Comparison of ENCODE assay signal across 8 cellular contexts in genomic region chr1:29181413-29182225, GRCh38. TPM values are rescaled to one million over a fixed set of nuclear protein-coding genes. Genes with fewer than 3 reads are reported as not detected.
A peak's percentile ranks its signal among the peaks of the same experiment; 100 is the strongest.
DNase-seq lines count a peak whose midpoint lies in the region; ATAC-seq and TF ChIP-seq lines count a peak whose summit lies in the region.

TSS of gene SRSF4 (minus strand) at chr1:29181900. CDS start at chr1:29181752, 148 bp downstream.

- peaks cover 53 to 61% of the 10 kb centered on the region in 2 donors for H3K4me1 Mint-ChIP-seq in immature natural killer cell

- H3K27ac Mint-ChIP-seq in immature natural killer cell = peak within 1 kb of the TSS; percentile 94 to 98 (median 96)

- intact Hi-C loops in spleen (cut with DNase I; ENCODE audit: low total_unique reads) = no loop called here

- peaks cover 0 to 7% (median 6%) of the 10 kb centered on the region in 3 donors for H3K36me3 Mint-ChIP-seq in immature natural killer cell

- peak within 1 kb of the TSS; percentile 94 to 97 (median 94) for H3K4me3 Mint-ChIP-seq in immature natural killer cell

- 0 to 1% (median 0%) methylated on average over 42 to 100 of the region's 100 CpGs for WGBS in spleen, 5 donors

- no peaks in the 10 kb centered on the region for H3K27me3 ChIP-seq in spleen (replicated peaks in 1 of 7)

- peaks cover 2 to 9% (median 9%) of the 10 kb centered on the region in 3 donors for H3K27me3 Mint-ChIP-seq in immature natural killer cell (ENCODE audit: low read depth in 3 of 3)

- no peaks in the 10 kb centered on the region for H3K9me3 ChIP-seq in spleen

- peak; percentile 73 to 99 (median 91) for TF ChIP-seq CTCF in spleen (IDR thresholded peaks at IDR 0.05 in 8 of 11, conservative IDR thresholded peaks at IDR 0.05 in 3 of 11)

- DNase-seq in AG20443 (ENCODE audit: low spot score) (peak; percentile 99), NCI-H345 treated with DMSO at 0.1 percent for 48 hours (lab: John Stamatoyannopoulos, UW; ENCODE audit: unreplicated experiment) (peak; percentile 98), immature natural killer cell (peak; percentile 99 to 100 (median 99)), spleen (peak; percentile 100)
- peak; percentile 95 to 99 (median 97) for DNase-seq in activated CD4-positive, CD25-positive, alpha-beta regulatory T cell (lab: John Stamatoyannopoulos, UW)
- DNase-seq in central memory CD4-positive, alpha-beta T cell = peak; percentile 99

- peak within 1 kb of the TSS; percentile 68 to 83 (median 78) for H3K4me3 ChIP-seq in spleen

- ATAC-seq in GM19025 (IDR thresholded peaks at IDR 0.05; ENCODE audit: low read depth, unreplicated experiment) (peak; percentile 91), HG03342 (IDR thresholded peaks at IDR 0.05; ENCODE audit: unreplicated experiment) (peak; percentile 82)

- TF ChIP-seq POLR2A in spleen (IDR thresholded peaks at IDR 0.05) = peak; percentile 27 to 86 (median 81)

- peak within 1 kb of the TSS; percentile 98 to 100 (median 99) for H3K27ac ChIP-seq in spleen

- H3K36me3 ChIP-seq in spleen = peaks cover 0 to 22% (median 0%) of the 10 kb centered on the region in 6 donors

- peaks cover 0 to 2% (median 0%) of the 10 kb centered on the region in 6 donors for H3K9me3 Mint-ChIP-seq in immature natural killer cell

- H3K4me1 ChIP-seq in spleen = peaks cover 38 to 60% (median 52%) of the 10 kb centered on the region in 6 donors

RNA-seq across cellular contexts. Expression of gene SRSF4, which starts in this region (rescaled TPM):
- polyA plus RNA-seq in immature natural killer cell (100 to 1,000 TPM in 1 of 3 donors, 10 to 100 TPM in 2; 49.5 to 110 (median 62.4) TPM), spleen (10 to 100 TPM; 36.9 to 66.4 (median 62.4) TPM)
- total RNA-seq in spleen = 10 to 100 TPM; 77.6 to 94.7 (median 87.6) TPM

Comparison
In these comparisons a context has a peak if more than half of its experiments do, and no peak if none do; other contexts are left out.
1. Peak in every context shown above with its lines: DNase-seq, ATAC-seq, H3K4me3 ChIP-seq and H3K27ac ChIP-seq.